Comparison of ENCODE assay signal across 1 cellular context in the genomic region with DNA sequence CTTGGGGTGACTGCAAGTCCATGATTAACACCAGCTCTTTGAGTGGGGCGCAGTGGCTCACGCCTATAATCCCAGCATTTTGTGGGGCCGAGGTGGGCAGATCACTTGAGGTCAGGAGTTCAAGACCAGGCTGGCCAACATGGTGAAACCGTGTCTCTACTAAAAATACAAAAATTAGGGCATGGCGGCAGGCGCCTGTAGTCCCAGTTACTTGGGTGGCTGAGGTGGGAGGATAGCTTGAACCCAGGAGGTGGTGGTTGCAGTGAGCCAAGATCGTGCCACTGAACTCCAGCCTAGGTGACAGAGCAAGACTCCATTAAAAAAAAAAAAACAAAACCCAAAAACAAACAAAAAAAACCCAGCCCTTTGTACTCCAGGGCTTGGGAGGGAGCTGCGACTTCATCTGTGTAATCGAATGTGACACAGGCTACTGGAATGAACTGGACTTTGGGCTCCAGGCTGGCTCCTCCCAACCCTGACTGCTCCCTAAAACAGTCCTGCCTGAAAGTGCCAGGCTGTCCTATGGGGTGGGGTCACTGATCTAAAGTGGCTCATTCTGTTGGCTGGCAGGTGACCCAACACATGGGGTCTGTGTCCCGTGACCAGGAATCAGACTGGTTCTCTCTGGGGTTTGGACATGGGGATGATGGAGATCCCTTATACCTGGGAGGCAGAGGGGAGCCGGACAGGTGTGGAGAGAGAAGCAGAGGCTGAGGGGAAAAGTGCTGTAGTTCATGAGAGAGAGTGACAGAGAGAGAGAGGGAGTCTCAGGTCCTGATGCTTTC.
TF ChIP-seq lines count a peak whose summit lies in the region.

No MANE protein-coding gene starts in this region.

TF ChIP-seq in HepG2, 621 proteins besides CTCF, POLR2A, EP300 and RAD21 (continued from another document and continues in another):
- TF ChIP-seq, protein P1, sequence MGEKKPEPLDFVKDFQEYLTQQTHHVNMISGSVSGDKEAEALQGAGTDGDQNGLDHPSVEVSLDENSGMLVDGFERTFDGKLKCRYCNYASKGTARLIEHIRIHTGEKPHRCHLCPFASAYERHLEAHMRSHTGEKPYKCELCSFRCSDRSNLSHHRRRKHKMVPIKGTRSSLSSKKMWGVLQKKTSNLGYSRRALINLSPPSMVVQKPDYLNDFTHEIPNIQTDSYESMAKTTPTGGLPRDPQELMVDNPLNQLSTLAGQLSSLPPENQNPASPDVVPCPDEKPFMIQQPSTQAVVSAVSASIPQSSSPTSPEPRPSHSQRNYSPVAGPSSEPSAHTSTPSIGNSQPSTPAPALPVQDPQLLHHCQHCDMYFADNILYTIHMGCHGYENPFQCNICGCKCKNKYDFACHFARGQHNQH (CRISPR knock-in tag; IDR thresholded peaks at IDR 0.05): peak; percentile 51; the same call in 1 of the 2 replicates
- TF ChIP-seq ZBTB7B (CRISPR knock-in tag; IDR thresholded peaks at IDR 0.05): peak; percentile 57; the same call in 1 of the 2 replicates
- peak; percentile 93 for TF ChIP-seq FOSL2 (CRISPR knock-in tag; IDR thresholded peaks at IDR 0.05)
- no peak; the same call in 1 of the 2 replicates for TF ChIP-seq HMG20A (CRISPR knock-in tag; IDR thresholded peaks at IDR 0.05; ENCODE audit: borderline replicate concordance)
- TF ChIP-seq NFKB2 (CRISPR knock-in tag; IDR thresholded peaks at IDR 0.05; ENCODE audit: borderline replicate concordance): no peak
- TF ChIP-seq, protein P2, sequence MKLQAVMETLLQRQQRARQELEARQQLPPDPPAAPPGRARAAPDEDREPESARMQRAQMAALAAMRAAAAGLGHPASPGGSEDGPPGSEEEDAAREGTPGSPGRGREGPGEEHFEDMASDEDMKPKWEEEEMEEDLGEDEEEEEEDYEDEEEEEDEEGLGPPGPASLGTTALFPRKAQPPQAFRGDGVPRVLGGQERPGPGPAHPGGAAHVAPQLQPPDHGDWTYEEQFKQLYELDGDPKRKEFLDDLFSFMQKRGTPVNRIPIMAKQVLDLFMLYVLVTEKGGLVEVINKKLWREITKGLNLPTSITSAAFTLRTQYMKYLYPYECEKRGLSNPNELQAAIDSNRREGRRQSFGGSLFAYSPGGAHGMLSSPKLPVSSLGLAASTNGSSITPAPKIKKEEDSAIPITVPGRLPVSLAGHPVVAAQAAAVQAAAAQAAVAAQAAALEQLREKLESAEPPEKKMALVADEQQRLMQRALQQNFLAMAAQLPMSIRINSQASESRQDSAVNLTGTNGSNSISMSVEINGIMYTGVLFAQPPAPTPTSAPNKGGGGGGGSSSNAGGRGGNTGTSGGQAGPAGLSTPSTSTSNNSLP (IDR thresholded peaks at IDR 0.05; ENCODE audit: low read depth, low read length): 0 out of 2 replicates have a peak, but pooled peaks have one; percentile 52
- TF ChIP-seq ZNF549 (CRISPR knock-in tag; IDR thresholded peaks at IDR 0.05): no peak
- TF ChIP-seq RFXAP (CRISPR knock-in tag; IDR thresholded peaks at IDR 0.05; ENCODE audit: borderline replicate concordance): peak; percentile 9; the same call in 1 of the 2 replicates
- no peak for TF ChIP-seq TBX3 (IDR thresholded peaks at IDR 0.05; ENCODE audit: borderline replicate concordance)
- no peak for TF ChIP-seq ZFP62 (CRISPR knock-in tag; IDR thresholded peaks at IDR 0.05)
- no peak for TF ChIP-seq ZZZ3 (CRISPR knock-in tag; IDR thresholded peaks at IDR 0.05; ENCODE audit: borderline replicate concordance)
- TF ChIP-seq JARID2 (CRISPR knock-in tag; IDR thresholded peaks at IDR 0.05; ENCODE audit: insufficient replicate concordance): no peak
- TF ChIP-seq, protein P3, sequence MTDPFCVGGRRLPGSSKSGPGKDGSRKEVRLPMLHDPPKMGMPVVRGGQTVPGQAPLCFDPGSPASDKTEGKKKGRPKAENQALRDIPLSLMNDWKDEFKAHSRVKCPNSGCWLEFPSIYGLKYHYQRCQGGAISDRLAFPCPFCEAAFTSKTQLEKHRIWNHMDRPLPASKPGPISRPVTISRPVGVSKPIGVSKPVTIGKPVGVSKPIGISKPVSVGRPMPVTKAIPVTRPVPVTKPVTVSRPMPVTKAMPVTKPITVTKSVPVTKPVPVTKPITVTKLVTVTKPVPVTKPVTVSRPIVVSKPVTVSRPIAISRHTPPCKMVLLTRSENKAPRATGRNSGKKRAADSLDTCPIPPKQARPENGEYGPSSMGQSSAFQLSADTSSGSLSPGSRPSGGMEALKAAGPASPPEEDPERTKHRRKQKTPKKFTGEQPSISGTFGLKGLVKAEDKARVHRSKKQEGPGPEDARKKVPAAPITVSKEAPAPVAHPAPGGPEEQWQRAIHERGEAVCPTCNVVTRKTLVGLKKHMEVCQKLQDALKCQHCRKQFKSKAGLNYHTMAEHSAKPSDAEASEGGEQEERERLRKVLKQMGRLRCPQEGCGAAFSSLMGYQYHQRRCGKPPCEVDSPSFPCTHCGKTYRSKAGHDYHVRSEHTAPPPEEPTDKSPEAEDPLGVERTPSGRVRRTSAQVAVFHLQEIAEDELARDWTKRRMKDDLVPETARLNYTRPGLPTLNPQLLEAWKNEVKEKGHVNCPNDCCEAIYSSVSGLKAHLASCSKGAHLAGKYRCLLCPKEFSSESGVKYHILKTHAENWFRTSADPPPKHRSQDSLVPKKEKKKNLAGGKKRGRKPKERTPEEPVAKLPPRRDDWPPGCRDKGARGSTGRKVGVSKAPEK (CRISPR knock-in tag; IDR thresholded peaks at IDR 0.05; ENCODE audit: borderline replicate concordance): no peak
- TF ChIP-seq ZNF20 (CRISPR knock-in tag; IDR thresholded peaks at IDR 0.05): no peak
- TF ChIP-seq, protein P4, sequence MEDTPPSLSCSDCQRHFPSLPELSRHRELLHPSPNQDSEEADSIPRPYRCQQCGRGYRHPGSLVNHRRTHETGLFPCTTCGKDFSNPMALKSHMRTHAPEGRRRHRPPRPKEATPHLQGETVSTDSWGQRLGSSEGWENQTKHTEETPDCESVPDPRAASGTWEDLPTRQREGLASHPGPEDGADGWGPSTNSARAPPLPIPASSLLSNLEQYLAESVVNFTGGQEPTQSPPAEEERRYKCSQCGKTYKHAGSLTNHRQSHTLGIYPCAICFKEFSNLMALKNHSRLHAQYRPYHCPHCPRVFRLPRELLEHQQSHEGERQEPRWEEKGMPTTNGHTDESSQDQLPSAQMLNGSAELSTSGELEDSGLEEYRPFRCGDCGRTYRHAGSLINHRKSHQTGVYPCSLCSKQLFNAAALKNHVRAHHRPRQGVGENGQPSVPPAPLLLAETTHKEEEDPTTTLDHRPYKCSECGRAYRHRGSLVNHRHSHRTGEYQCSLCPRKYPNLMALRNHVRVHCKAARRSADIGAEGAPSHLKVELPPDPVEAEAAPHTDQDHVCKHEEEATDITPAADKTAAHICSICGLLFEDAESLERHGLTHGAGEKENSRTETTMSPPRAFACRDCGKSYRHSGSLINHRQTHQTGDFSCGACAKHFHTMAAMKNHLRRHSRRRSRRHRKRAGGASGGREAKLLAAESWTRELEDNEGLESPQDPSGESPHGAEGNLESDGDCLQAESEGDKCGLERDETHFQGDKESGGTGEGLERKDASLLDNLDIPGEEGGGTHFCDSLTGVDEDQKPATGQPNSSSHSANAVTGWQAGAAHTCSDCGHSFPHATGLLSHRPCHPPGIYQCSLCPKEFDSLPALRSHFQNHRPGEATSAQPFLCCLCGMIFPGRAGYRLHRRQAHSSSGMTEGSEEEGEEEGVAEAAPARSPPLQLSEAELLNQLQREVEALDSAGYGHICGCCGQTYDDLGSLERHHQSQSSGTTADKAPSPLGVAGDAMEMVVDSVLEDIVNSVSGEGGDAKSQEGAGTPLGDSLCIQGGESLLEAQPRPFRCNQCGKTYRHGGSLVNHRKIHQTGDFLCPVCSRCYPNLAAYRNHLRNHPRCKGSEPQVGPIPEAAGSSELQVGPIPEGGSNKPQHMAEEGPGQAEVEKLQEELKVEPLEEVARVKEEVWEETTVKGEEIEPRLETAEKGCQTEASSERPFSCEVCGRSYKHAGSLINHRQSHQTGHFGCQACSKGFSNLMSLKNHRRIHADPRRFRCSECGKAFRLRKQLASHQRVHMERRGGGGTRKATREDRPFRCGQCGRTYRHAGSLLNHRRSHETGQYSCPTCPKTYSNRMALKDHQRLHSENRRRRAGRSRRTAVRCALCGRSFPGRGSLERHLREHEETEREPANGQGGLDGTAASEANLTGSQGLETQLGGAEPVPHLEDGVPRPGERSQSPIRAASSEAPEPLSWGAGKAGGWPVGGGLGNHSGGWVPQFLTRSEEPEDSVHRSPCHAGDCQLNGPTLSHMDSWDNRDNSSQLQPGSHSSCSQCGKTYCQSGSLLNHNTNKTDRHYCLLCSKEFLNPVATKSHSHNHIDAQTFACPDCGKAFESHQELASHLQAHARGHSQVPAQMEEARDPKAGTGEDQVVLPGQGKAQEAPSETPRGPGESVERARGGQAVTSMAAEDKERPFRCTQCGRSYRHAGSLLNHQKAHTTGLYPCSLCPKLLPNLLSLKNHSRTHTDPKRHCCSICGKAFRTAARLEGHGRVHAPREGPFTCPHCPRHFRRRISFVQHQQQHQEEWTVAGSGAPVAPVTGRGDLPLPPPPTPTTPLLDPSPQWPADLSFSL (CRISPR knock-in tag; IDR thresholded peaks at IDR 0.05): no peak
- TF ChIP-seq CBX5 (CRISPR knock-in tag; IDR thresholded peaks at IDR 0.05; ENCODE audit: borderline replicate concordance): peak; percentile 44; the same call in 1 of the 2 replicates
- no peak for TF ChIP-seq ZNF253 (CRISPR knock-in tag; IDR thresholded peaks at IDR 0.05; ENCODE audit: borderline replicate concordance)
- no peak for TF ChIP-seq PHF8 (CRISPR knock-in tag; IDR thresholded peaks at IDR 0.05)
- TF ChIP-seq, protein P5, sequence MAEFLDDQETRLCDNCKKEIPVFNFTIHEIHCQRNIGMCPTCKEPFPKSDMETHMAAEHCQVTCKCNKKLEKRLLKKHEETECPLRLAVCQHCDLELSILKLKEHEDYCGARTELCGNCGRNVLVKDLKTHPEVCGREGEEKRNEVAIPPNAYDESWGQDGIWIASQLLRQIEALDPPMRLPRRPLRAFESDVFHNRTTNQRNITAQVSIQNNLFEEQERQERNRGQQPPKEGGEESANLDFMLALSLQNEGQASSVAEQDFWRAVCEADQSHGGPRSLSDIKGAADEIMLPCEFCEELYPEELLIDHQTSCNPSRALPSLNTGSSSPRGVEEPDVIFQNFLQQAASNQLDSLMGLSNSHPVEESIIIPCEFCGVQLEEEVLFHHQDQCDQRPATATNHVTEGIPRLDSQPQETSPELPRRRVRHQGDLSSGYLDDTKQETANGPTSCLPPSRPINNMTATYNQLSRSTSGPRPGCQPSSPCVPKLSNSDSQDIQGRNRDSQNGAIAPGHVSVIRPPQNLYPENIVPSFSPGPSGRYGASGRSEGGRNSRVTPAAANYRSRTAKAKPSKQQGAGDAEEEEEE (CRISPR knock-in tag; IDR thresholded peaks at IDR 0.05; ENCODE audit: borderline replicate concordance): no peak
- TF ChIP-seq, protein P6, sequence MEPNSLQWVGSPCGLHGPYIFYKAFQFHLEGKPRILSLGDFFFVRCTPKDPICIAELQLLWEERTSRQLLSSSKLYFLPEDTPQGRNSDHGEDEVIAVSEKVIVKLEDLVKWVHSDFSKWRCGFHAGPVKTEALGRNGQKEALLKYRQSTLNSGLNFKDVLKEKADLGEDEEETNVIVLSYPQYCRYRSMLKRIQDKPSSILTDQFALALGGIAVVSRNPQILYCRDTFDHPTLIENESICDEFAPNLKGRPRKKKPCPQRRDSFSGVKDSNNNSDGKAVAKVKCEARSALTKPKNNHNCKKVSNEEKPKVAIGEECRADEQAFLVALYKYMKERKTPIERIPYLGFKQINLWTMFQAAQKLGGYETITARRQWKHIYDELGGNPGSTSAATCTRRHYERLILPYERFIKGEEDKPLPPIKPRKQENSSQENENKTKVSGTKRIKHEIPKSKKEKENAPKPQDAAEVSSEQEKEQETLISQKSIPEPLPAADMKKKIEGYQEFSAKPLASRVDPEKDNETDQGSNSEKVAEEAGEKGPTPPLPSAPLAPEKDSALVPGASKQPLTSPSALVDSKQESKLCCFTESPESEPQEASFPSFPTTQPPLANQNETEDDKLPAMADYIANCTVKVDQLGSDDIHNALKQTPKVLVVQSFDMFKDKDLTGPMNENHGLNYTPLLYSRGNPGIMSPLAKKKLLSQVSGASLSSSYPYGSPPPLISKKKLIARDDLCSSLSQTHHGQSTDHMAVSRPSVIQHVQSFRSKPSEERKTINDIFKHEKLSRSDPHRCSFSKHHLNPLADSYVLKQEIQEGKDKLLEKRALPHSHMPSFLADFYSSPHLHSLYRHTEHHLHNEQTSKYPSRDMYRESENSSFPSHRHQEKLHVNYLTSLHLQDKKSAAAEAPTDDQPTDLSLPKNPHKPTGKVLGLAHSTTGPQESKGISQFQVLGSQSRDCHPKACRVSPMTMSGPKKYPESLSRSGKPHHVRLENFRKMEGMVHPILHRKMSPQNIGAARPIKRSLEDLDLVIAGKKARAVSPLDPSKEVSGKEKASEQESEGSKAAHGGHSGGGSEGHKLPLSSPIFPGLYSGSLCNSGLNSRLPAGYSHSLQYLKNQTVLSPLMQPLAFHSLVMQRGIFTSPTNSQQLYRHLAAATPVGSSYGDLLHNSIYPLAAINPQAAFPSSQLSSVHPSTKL (CRISPR knock-in tag; IDR thresholded peaks at IDR 0.05): peak; percentile 45; the same call in 1 of the 2 replicates
- TF ChIP-seq NR2C2 (CRISPR knock-in tag; IDR thresholded peaks at IDR 0.05; ENCODE audit: borderline replicate concordance): no peak; the same call in 1 of the 2 replicates
- 0 out of 2 replicates have a peak, but pooled peaks have one; percentile 37 for TF ChIP-seq KLF12 (CRISPR knock-in tag; IDR thresholded peaks at IDR 0.05; ENCODE audit: borderline replicate concordance)
- TF ChIP-seq ZBTB38 (CRISPR knock-in tag; IDR thresholded peaks at IDR 0.05): no peak
- no peak for TF ChIP-seq TOPORS (CRISPR knock-in tag; IDR thresholded peaks at IDR 0.05)
- TF ChIP-seq, protein P7, sequence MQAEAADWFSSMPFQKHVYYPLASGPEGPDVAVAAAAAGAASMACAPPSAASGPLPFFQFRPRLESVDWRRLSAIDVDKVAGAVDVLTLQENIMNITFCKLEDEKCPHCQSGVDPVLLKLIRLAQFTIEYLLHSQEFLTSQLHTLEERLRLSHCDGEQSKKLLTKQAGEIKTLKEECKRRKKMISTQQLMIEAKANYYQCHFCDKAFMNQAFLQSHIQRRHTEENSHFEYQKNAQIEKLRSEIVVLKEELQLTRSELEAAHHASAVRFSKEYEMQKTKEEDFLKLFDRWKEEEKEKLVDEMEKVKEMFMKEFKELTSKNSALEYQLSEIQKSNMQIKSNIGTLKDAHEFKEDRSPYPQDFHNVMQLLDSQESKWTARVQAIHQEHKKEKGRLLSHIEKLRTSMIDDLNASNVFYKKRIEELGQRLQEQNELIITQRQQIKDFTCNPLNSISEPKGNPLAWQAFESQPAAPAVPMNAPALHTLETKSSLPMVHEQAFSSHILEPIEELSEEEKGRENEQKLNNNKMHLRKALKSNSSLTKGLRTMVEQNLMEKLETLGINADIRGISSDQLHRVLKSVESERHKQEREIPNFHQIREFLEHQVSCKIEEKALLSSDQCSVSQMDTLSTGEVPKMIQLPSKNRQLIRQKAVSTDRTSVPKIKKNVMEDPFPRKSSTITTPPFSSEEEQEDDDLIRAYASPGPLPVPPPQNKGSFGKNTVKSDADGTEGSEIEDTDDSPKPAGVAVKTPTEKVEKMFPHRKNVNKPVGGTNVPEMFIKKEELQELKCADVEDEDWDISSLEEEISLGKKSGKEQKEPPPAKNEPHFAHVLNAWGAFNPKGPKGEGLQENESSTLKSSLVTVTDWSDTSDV (CRISPR knock-in tag; IDR thresholded peaks at IDR 0.05): no peak
- no peak for TF ChIP-seq PCBP1 (IDR thresholded peaks at IDR 0.05; ENCODE audit: borderline replicate concordance, low read depth, low read length)
